1 cellular context compared by ENCODE assay signal in genomic region chr7:112206238-112207105, GRCh38.
A peak's percentile ranks its signal among the peaks of the same experiment; 100 is the strongest.
TF ChIP-seq lines count a peak whose summit lies in the region.

Gene DOCK4 (minus strand): TSS chr7:112206399. CDS start chr7:112206138, 261 bp downstream.
Gene ZNF277 (plus strand): TSS chr7:112206695. CDS start chr7:112206717, 22 bp downstream.

TF ChIP-seq in K562, 482 proteins besides CTCF, POLR2A, EP300 and RAD21 (continued from another document and continues in another):
- TF ChIP-seq PKNOX1 (IDR thresholded peaks at IDR 0.05) (peak; percentile 14; the same call in 1 of the 2 replicates), JUNB (CRISPR knock-in tag; conservative IDR thresholded peaks at IDR 0.05) (no peak), ZNF143 (CRISPR knock-in tag; IDR thresholded peaks at IDR 0.05) (peak; percentile 96), MXD1 (CRISPR knock-in tag; IDR thresholded peaks at IDR 0.05; ENCODE audit: borderline replicate concordance, poor library complexity, severe bottlenecking) (no peak), SAFB2 (IDR thresholded peaks at IDR 0.05; ENCODE audit: borderline replicate concordance, low read depth, low read length, severe bottlenecking) (no peak), TOE1 (IDR thresholded peaks at IDR 0.05; ENCODE audit: borderline replicate concordance) (no peak), TOE1 (CRISPR knock-in tag; IDR thresholded peaks at IDR 0.05; ENCODE audit: borderline replicate concordance, low read depth) (no peak), CREBBP (IDR thresholded peaks at IDR 0.05; ENCODE audit: low read depth, low read length) (no peak), NUFIP1 (IDR thresholded peaks at IDR 0.05; ENCODE audit: partially characterized antibody) (no peak), NCOR1 (IDR thresholded peaks at IDR 0.05) (no peak), ZNF347 (CRISPR knock-in tag; IDR thresholded peaks at IDR 0.05; ENCODE audit: low read depth) (no peak), HOXB6 (CRISPR knock-in tag; IDR thresholded peaks at IDR 0.05; ENCODE audit: borderline replicate concordance) (no peak), ZNF398 (CRISPR knock-in tag; IDR thresholded peaks at IDR 0.05) (no peak), NFXL1 (CRISPR knock-in tag; IDR thresholded peaks at IDR 0.05) (no peak), BRD4 (IDR thresholded peaks at IDR 0.05) (no peak), ATF6 (CRISPR knock-in tag; IDR thresholded peaks at IDR 0.05) (no peak), SOX6 (IDR thresholded peaks at IDR 0.05) (peak; percentile 56), ARID3A (IDR thresholded peaks at IDR 0.05; ENCODE audit: borderline replicate concordance, low read depth, low read length) (no peak), RBBP5 (IDR thresholded peaks at IDR 0.05; ENCODE audit: borderline replicate concordance, insufficient read depth, low read length, poor library complexity, severe bottlenecking) (peak; percentile 92), ATF7 (IDR thresholded peaks at IDR 0.05) (peak; percentile 96), RHOXF2B (CRISPR knock-in tag; conservative IDR thresholded peaks at IDR 0.05) (no peak), NCOA1 (IDR thresholded peaks at IDR 0.05; ENCODE audit: low read depth) (no peak), SUPT5H (IDR thresholded peaks at IDR 0.05) (peak; percentile 76), ZNF609 (CRISPR knock-in tag; IDR thresholded peaks at IDR 0.05; ENCODE audit: borderline replicate concordance) (no peak), GTF2F1 (IDR thresholded peaks at IDR 0.05; ENCODE audit: low read depth, low read length) (no peak), KDM5B (IDR thresholded peaks at IDR 0.05; ENCODE audit: insufficient replicate concordance, low read depth, low read length) (peak; percentile 74), POU5F1 (IDR thresholded peaks at IDR 0.05; ENCODE audit: borderline replicate concordance, low read depth, low read length, partially characterized antibody) (no peak), MIER1 (IDR thresholded peaks at IDR 0.05; ENCODE audit: low read depth) (no peak), CAMTA2 (CRISPR knock-in tag; conservative IDR thresholded peaks at IDR 0.05) (no peak), NFRKB (IDR thresholded peaks at IDR 0.05; ENCODE audit: low read depth) (peak; percentile 55; the same call in 1 of the 2 replicates), MXI1 (IDR thresholded peaks at IDR 0.05; ENCODE audit: low read depth, low read length) (peak; percentile 35; the same call in 1 of the 2 replicates), ILK (tag; IDR thresholded peaks at IDR 0.05; ENCODE audit: borderline replicate concordance, low read depth) (no peak), KAT2B (IDR thresholded peaks at IDR 0.05; ENCODE audit: low read depth, low read length) (no peak), SIX5 (IDR thresholded peaks at IDR 0.05; ENCODE audit: borderline replicate concordance in 1 of 2, insufficient read depth in 1 of 2, low read depth in 1 of 2, low read length in 2 of 2) (peak; percentile 90 to 94), ZFX (CRISPR knock-in tag; IDR thresholded peaks at IDR 0.05) (peak; percentile 92), HMGXB4 (CRISPR knock-in tag; IDR thresholded peaks at IDR 0.05) (0 out of 2 replicates have a peak, but pooled peaks have one; percentile 66), PHF8 (IDR thresholded peaks at IDR 0.05; ENCODE audit: borderline replicate concordance, low read length) (peak; percentile 86; the same call in 1 of the 2 replicates), DLX4 (CRISPR knock-in tag; IDR thresholded peaks at IDR 0.05) (no peak), WHSC1 (IDR thresholded peaks at IDR 0.05; ENCODE audit: low read length) (no peak), ZNF696 (CRISPR knock-in tag; conservative IDR thresholded peaks at IDR 0.05) (no peak), KLF6 (CRISPR knock-in tag; IDR thresholded peaks at IDR 0.05; ENCODE audit: borderline replicate concordance) (no peak), ZNF695 (CRISPR knock-in tag; IDR thresholded peaks at IDR 0.05) (no peak), FOXJ3 (CRISPR knock-in tag; IDR thresholded peaks at IDR 0.05) (no peak), ELF4 (CRISPR knock-in tag; IDR thresholded peaks at IDR 0.05) (peak; percentile 87), ZNF12 (CRISPR knock-in tag; IDR thresholded peaks at IDR 0.05) (peak; percentile 43; the same call in 1 of the 2 replicates), ELF2 (CRISPR knock-in tag; IDR thresholded peaks at IDR 0.05) (peak; percentile 97), ZNF592 (IDR thresholded peaks at IDR 0.05) (no peak), MEF2A (IDR thresholded peaks at IDR 0.05; ENCODE audit: control insufficient read depth, low read depth, low read length) (no peak), NELFE (IDR thresholded peaks at IDR 0.05; ENCODE audit: insufficient read depth, insufficient read length) (no peak), KLF13 (tag; IDR thresholded peaks at IDR 0.05; ENCODE audit: borderline replicate concordance, low read depth) (no peak)
